Comparison of ENCODE assay signal across 8 cellular contexts in genomic region chr6:7129784-7130569, GRCh38. TPM values are rescaled to one million over a fixed set of nuclear protein-coding genes. Genes with fewer than 3 reads are reported as not detected.
DNase-seq lines count a peak whose midpoint lies in the region; ATAC-seq and TF ChIP-seq lines count a peak whose summit lies in the region.

No MANE protein-coding gene starts in this region.

- H3K4me3 ChIP-seq in NB4 (ENCODE audit: low read depth, low read length): peak overlapping the region; percentile 4
- no peak overlapping the region for H3K4me3 ChIP-seq in breast epithelium
- no peak overlapping the region for H3K4me3 ChIP-seq in neuronal stem cell (ENCODE audit: low read length in 2 of 2)
- H3K4me3 ChIP-seq in tibial nerve: no peak overlapping the region

- H3K23ac ChIP-seq in neuronal stem cell (ENCODE audit: low read depth, low read length, poor library complexity): no peak overlapping the region

- no peaks in the 10 kb centered on the region for H3K36me3 ChIP-seq in breast epithelium
- no peaks in the 10 kb centered on the region for H3K36me3 ChIP-seq in neuronal stem cell (replicated peaks in 1 of 2; ENCODE audit: control insufficient read depth in 2 of 2, insufficient read depth in 2 of 2, low read length in 2 of 2)
- peaks cover 0 to 7% (median 0%) of the 10 kb centered on the region in 3 donors for H3K36me3 ChIP-seq in tibial nerve

- TF ChIP-seq CTCF in NB4 (IDR thresholded peaks at IDR 0.05; ENCODE audit: low read depth, low read length): no peak
- TF ChIP-seq CTCF in breast epithelium (IDR thresholded peaks at IDR 0.05): no peak
- no peak for TF ChIP-seq CTCF in tibial nerve (IDR thresholded peaks at IDR 0.05)

- no peak overlapping the region for H2BK5ac ChIP-seq in neuronal stem cell (ENCODE audit: low read length)

- no peak overlapping the region for H3K4me2 ChIP-seq in neuronal stem cell (ENCODE audit: insufficient read depth, low read length, poor library complexity, severe bottlenecking)

- TF ChIP-seq POLR2A in NB4 (IDR thresholded peaks at IDR 0.05; ENCODE audit: extremely low read depth, insufficient read length) (no peak), breast epithelium (IDR thresholded peaks at IDR 0.05) (no peak), tibial nerve (IDR thresholded peaks at IDR 0.05) (no peak)

- H3K9me3 ChIP-seq in breast epithelium (no peaks in the 10 kb centered on the region), neuronal stem cell (replicated peaks in 1 of 2; ENCODE audit: control insufficient read depth in 2 of 2, insufficient read depth in 1 of 2, low read depth in 1 of 2, low read length in 2 of 2) (peaks cover 0 to 2% of the 10 kb centered on the region in 2 donors), tibial nerve (no peaks in the 10 kb centered on the region)

- H4K8ac ChIP-seq in neuronal stem cell (ENCODE audit: low read depth, low read length): no peak overlapping the region

- TF ChIP-seq EP300 in tibial nerve (IDR thresholded peaks at IDR 0.05): peak in 1 of 2 donors; percentile 13

- peak overlapping the region; percentile 78 to 91 for H3K27ac ChIP-seq in breast epithelium
- H3K27ac ChIP-seq in neuronal stem cell (replicated peaks; ENCODE audit: low read length): no peak overlapping the region
- peak overlapping the region in 1 of 4 donors; percentile 60 for H3K27ac ChIP-seq in tibial nerve

- H3K4ac ChIP-seq in neuronal stem cell (ENCODE audit: low read length): no peak overlapping the region

- WGBS in neuronal stem cell (ENCODE audit: extremely low coverage in 2 of 2, insufficient read length in 2 of 2, insufficient replicate concordance in 1 of 2), 2 donors: no CpG with 5 or more reads among the region's 9 CpGs
- WGBS in tibial nerve, 2 donors: 84 to 86% methylated on average over 9 of the region's 9 CpGs

- intact Hi-C loops in breast epithelium (cut with DNase I; ENCODE audit: low total_unique reads): no loop called here

- DNase-seq in COLO668 (lab: John Stamatoyannopoulos, UW; ENCODE audit: unreplicated experiment): peak; percentile 6
- peak; percentile 93 for DNase-seq in NB4 (ENCODE audit: low read depth)
- no peak for DNase-seq in breast epithelium (ENCODE audit: low spot score in 2 of 2)
- DNase-seq in neuronal stem cell (ENCODE audit: low spot score): no peak
- DNase-seq in pons (ENCODE audit: low spot score): no peak
- DNase-seq in tibial nerve (ENCODE audit: low spot score in 2 of 2): no peak

- no peaks in the 10 kb centered on the region for H3K79me1 ChIP-seq in neuronal stem cell (ENCODE audit: low read depth, low read length)

- H2BK12ac ChIP-seq in neuronal stem cell (ENCODE audit: low read length): no peak overlapping the region

- H3K18ac ChIP-seq in neuronal stem cell (ENCODE audit: low read length): no peak overlapping the region

- ATAC-seq in GM19395 (IDR thresholded peaks at IDR 0.05; ENCODE audit: unreplicated experiment) (no peak), GM21360 (IDR thresholded peaks at IDR 0.05; ENCODE audit: unreplicated experiment) (no peak)

- H2AK5ac ChIP-seq in neuronal stem cell (ENCODE audit: low read depth, low read length): no peak overlapping the region

- H3K4me1 ChIP-seq in breast epithelium (no peaks in the 10 kb centered on the region), neuronal stem cell (ENCODE audit: control insufficient read depth in 2 of 2, insufficient read depth in 1 of 2, low read depth in 1 of 2, low read length in 2 of 2) (peaks cover 0 to 4% of the 10 kb centered on the region in 2 donors), tibial nerve (peaks cover 0 to 30% (median 0%) of the 10 kb centered on the region in 4 donors)

- no peak overlapping the region for H2AFZ ChIP-seq in neuronal stem cell (ENCODE audit: low read length)

- H3K14ac ChIP-seq in neuronal stem cell (ENCODE audit: low read length): no peak overlapping the region

- H2BK15ac ChIP-seq in neuronal stem cell (ENCODE audit: low read length): no peak overlapping the region

- no peaks in the 10 kb centered on the region for H3K27me3 ChIP-seq in breast epithelium
- no peaks in the 10 kb centered on the region for H3K27me3 ChIP-seq in neuronal stem cell (ENCODE audit: control insufficient read depth in 3 of 3, insufficient read depth in 3 of 3, low read depth in 1 of 3, low read length in 3 of 3)
- H3K27me3 ChIP-seq in tibial nerve: no peaks in the 10 kb centered on the region

- no peak overlapping the region for H4K91ac ChIP-seq in neuronal stem cell (ENCODE audit: low read depth, low read length, poor library complexity)

- H3K9ac ChIP-seq in neuronal stem cell (ENCODE audit: low read depth, low read length, poor library complexity): peak overlapping the region; percentile 57

- H2BK120ac ChIP-seq in neuronal stem cell (ENCODE audit: low read depth, low read length): no peak overlapping the region

RNA-seq across cellular contexts. Expression of gene RREB1, which starts 22.2 kb away (rescaled TPM):
- total RNA-seq in breast epithelium: 10 to 100 TPM; 36.0 to 39.8 (median 39.7) TPM
- polyA plus RNA-seq in neuronal stem cell (2013, experiment 1 of 2): 5.7 TPM
- 6.0 TPM for polyA plus RNA-seq in neuronal stem cell (2013, experiment 2 of 2)
- total RNA-seq in tibial nerve: 10 to 100 TPM; 32.3 to 61.5 (median 36.3) TPM

Comparison
In these comparisons a context has a peak if more than half of its experiments do, and no peak if none do; other contexts are left out.
1. DNase-seq: peak in COLO668 (single experiment) and NB4 (single experiment); none in breast epithelium (0 of 2), neuronal stem cell (single experiment), pons (single experiment) and tibial nerve (0 of 2).